1 cellular context compared by ENCODE assay signal in the genomic region with DNA sequence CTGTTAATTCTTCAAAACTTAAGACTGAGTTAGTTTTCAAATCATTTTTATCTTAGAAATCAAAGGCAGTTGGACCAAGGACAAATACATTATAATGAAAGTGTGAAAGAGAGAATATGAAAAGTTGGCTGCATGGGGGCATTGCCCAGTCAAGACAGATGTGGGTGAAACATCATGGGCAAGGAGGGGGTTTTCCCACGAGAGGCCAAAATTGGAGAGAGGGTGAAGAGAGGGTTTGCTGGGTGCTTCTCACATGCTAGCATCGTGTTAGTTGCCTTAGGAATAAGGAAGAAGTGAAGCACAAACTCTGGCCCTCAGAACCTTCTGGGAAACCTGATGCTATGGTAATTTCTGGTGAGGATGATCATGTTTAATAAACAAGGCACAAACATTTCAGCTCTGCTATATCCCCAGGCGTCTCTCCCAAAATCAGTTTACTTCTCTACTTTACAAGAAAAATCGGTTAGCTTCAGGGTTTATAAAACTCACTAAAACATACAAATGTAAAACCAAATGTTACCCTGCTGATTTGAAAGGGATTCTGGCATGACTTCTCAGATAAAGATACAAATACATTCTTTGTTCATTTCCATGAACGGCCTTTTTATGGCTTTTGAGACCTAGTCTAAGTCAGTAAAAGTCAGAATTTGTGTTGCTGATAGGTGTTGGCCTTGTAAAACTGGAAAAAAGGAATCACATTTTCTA.
TF ChIP-seq lines count a peak whose summit lies in the region.

No MANE protein-coding gene starts in this region.

TF ChIP-seq in A549, 52 proteins besides CTCF, POLR2A, EP300 and RAD21 (continued from another document):
- TF ChIP-seq ESRRA (IDR thresholded peaks at IDR 0.05; ENCODE audit: borderline replicate concordance, low read length): no peak
